Comparison of ENCODE assay signal across 12 cellular contexts in the genomic region with DNA sequence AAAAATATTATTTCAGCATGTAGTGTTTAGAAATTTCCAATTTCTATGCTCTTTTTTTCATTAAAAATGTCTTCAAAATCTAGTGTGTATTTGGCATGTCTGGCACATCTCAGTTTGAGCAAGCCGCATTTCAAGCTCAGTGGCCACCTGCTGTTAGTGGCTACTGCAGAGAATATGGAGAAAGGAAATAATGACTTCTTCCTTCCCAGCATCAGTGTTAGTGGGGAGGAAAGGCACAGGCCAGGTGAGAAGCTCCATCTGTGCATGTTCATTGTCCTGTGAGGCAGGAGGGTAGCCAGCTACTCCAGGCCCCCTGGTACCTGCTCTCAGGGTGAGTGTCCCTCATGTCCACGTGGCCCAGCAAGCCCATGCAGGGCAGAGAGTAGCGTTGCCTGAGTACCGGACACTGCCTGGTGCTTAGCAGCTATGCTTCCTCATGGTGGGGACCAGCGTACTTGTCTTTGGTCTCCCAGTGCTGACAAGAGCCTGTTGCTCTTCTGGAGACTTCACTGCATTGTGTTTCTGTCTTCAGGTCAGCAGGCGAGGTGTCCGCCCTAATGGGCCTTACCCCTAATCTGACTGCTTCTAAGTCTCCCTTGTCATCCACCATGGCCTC.
A peak's percentile ranks its signal among the peaks of the same experiment; 100 is the strongest.
DNase-seq lines count a peak whose midpoint lies in the region; ATAC-seq and TF ChIP-seq lines count a peak whose summit lies in the region.
"Had no signal": no experiment of that assay in that cellular context is flagged by ENCODE, and none has a peak within 500 bp of the region (broad histone marks: within the 10 kb centered on the region; RNA-seq: fewer than 3 reads in every experiment).

No MANE protein-coding gene starts in this region.

- intact Hi-C loops in right cardiac atrium (cut with DNase I) = no loop called here

- no peaks in the 10 kb centered on the region for H3K27me3 Mint-ChIP-seq in neural crest cell (ENCODE audit: low read depth)
- peaks cover 5% of the 10 kb centered on the region for H3K27me3 Mint-ChIP-seq in activated CD4-positive, alpha-beta memory T cell treated with anti-CD3 and anti-CD28 coated beads, Interleukin-2, amount 10 ng/mL, durations not matched to agents 7 days and 5 days

- CTCF ChIA-PET in activated CD4-positive, alpha-beta memory T cell treated with anti-CD3 and anti-CD28 coated beads, Interleukin-2, amount 10 ng/mL, durations not matched to agents 7 days and 5 days (lab: Charles Lee) = interaction anchor here (1.1 kb wide), 1 partner anchor 51 kb away, joined by 3 read pairs; no protein-coding TSS in a partner anchor

- no peak overlapping the region for H3K4me3 Mint-ChIP-seq in neural crest cell
- no peak overlapping the region for H3K4me3 Mint-ChIP-seq in activated CD4-positive, alpha-beta memory T cell treated with anti-CD3 and anti-CD28 coated beads, Interleukin-2, amount 10 ng/mL, durations not matched to agents 7 days and 5 days
- H3K4me3 Mint-ChIP-seq: CD4-positive, alpha-beta memory T cell had no signal

- POLR2A ChIA-PET in activated CD4-positive, alpha-beta memory T cell treated with anti-CD3 and anti-CD28 coated beads, Interleukin-2, amount 10 ng/mL, durations not matched to agents 7 days and 5 days (lab: Charles Lee) = no interaction called here

- no peaks in the 10 kb centered on the region for H3K9me3 ChIP-seq in upper lobe of left lung
- H3K9me3 ChIP-seq in right cardiac atrium (ENCODE audit: control insufficient read depth, low read length) = no peaks in the 10 kb centered on the region
- H3K9me3 ChIP-seq: BE2C had no signal

- peak overlapping the region; percentile 66 for H3K27ac ChIP-seq in angular gyrus (ENCODE audit: low read depth, low read length)
- H3K27ac ChIP-seq in cingulate gyrus (ENCODE audit: low read depth, low read length) = peak overlapping the region; percentile 8
- no peak overlapping the region for H3K27ac ChIP-seq in upper lobe of left lung
- no peak overlapping the region for H3K27ac ChIP-seq in right cardiac atrium (ENCODE audit: low read length)
- H3K27ac ChIP-seq: C4-2B had no signal

- no peaks in the 10 kb centered on the region for H3K27me3 ChIP-seq in upper lobe of left lung
- H3K27me3 ChIP-seq in right cardiac atrium (ENCODE audit: control insufficient read depth, insufficient read depth) = no peaks in the 10 kb centered on the region
- H3K27me3 ChIP-seq: BE2C had no signal

- H3K36me3 Mint-ChIP-seq in neural crest cell (ENCODE audit: low read depth) = no peaks in the 10 kb centered on the region
- H3K36me3 Mint-ChIP-seq in activated CD4-positive, alpha-beta memory T cell treated with anti-CD3 and anti-CD28 coated beads, Interleukin-2, amount 10 ng/mL, durations not matched to agents 7 days and 5 days (ENCODE audit: low read depth) = no peaks in the 10 kb centered on the region
- H3K36me3 Mint-ChIP-seq: CD4-positive, alpha-beta memory T cell had no signal

- H3K4me3 ChIP-seq in upper lobe of left lung = no peak overlapping the region
- H3K4me3 ChIP-seq in right cardiac atrium (ENCODE audit: low read length) = no peak overlapping the region
- H3K4me3 ChIP-seq: GM12878 had no signal

- peaks cover 44% of the 10 kb centered on the region for H3K4me1 Mint-ChIP-seq in neural crest cell
- no peaks in the 10 kb centered on the region for H3K4me1 Mint-ChIP-seq in activated CD4-positive, alpha-beta memory T cell treated with anti-CD3 and anti-CD28 coated beads, Interleukin-2, amount 10 ng/mL, durations not matched to agents 7 days and 5 days
- H3K4me1 Mint-ChIP-seq: CD4-positive, alpha-beta memory T cell had no signal

- H3K4me1 ChIP-seq in upper lobe of left lung (no peaks in the 10 kb centered on the region), right cardiac atrium (ENCODE audit: control insufficient read depth, insufficient read depth, low read length) (no peaks in the 10 kb centered on the region)
- H3K4me1 ChIP-seq: BE2C had no signal

- DNase-seq in neural crest cell (ENCODE audit: low read depth, low spot score) = no peak
- DNase-seq in upper lobe of left lung = no peak
- DNase-seq in right cardiac atrium = no peak
- no peak for DNase-seq in activated CD4-positive, alpha-beta memory T cell treated with anti-CD3 and anti-CD28 coated beads, Interleukin-2, amount 10 ng/mL, durations not matched to agents 7 days and 5 days
- DNase-seq: BE2C; CD4-positive, alpha-beta memory T cell; DMS79 had no signal

- H3K9me3 Mint-ChIP-seq in neural crest cell = no peaks in the 10 kb centered on the region
- H3K9me3 Mint-ChIP-seq in activated CD4-positive, alpha-beta memory T cell treated with anti-CD3 and anti-CD28 coated beads, Interleukin-2, amount 10 ng/mL, durations not matched to agents 7 days and 5 days = no peaks in the 10 kb centered on the region
- H3K9me3 Mint-ChIP-seq: CD4-positive, alpha-beta memory T cell had no signal

- ATAC-seq in upper lobe of left lung (ENCODE audit: low FRiP score in 2 of 2) (peak; percentile 14 to 34), right cardiac atrium (no peak), GM18867 (IDR thresholded peaks at IDR 0.05; ENCODE audit: unreplicated experiment) (no peak)
- ATAC-seq: GM12878 had no signal

- TF ChIP-seq EP300 in upper lobe of left lung (IDR thresholded peaks at IDR 0.05) = no peak

- WGBS in upper lobe of left lung, 2 donors = 87 to 90% methylated on average over 7 of the region's 7 CpGs
- 91% methylated on average over 7 of the region's 7 CpGs for WGBS in right cardiac atrium

- no peak for TF ChIP-seq POLR2A in upper lobe of left lung (IDR thresholded peaks at IDR 0.05)

- peak overlapping the region; percentile 21 for H3K27ac Mint-ChIP-seq in neural crest cell (ENCODE audit: unreplicated experiment)
- no peak overlapping the region for H3K27ac Mint-ChIP-seq in activated CD4-positive, alpha-beta memory T cell treated with anti-CD3 and anti-CD28 coated beads, Interleukin-2, amount 10 ng/mL, durations not matched to agents 7 days and 5 days

- TF ChIP-seq CTCF in neural crest cell (conservative IDR thresholded peaks at IDR 0.05) = no peak
- TF ChIP-seq CTCF in upper lobe of left lung (IDR thresholded peaks at IDR 0.05) = no peak

- H3K36me3 ChIP-seq in upper lobe of left lung = no peaks in the 10 kb centered on the region
- H3K36me3 ChIP-seq: BE2C had no signal

Comparison
In these comparisons a context has a peak if more than half of its experiments do, and no peak if none do; other contexts are left out.
1. H3K27ac ChIP-seq: peak in angular gyrus (single experiment) and cingulate gyrus (single experiment); none in upper lobe of left lung (0 of 4) and right cardiac atrium (single experiment).
2. ATAC-seq: peak in upper lobe of left lung (2 of 2); none in right cardiac atrium (0 of 2) and GM18867 (single experiment).